ENCODE assay signal across 8 cellular contexts in the genomic region with DNA sequence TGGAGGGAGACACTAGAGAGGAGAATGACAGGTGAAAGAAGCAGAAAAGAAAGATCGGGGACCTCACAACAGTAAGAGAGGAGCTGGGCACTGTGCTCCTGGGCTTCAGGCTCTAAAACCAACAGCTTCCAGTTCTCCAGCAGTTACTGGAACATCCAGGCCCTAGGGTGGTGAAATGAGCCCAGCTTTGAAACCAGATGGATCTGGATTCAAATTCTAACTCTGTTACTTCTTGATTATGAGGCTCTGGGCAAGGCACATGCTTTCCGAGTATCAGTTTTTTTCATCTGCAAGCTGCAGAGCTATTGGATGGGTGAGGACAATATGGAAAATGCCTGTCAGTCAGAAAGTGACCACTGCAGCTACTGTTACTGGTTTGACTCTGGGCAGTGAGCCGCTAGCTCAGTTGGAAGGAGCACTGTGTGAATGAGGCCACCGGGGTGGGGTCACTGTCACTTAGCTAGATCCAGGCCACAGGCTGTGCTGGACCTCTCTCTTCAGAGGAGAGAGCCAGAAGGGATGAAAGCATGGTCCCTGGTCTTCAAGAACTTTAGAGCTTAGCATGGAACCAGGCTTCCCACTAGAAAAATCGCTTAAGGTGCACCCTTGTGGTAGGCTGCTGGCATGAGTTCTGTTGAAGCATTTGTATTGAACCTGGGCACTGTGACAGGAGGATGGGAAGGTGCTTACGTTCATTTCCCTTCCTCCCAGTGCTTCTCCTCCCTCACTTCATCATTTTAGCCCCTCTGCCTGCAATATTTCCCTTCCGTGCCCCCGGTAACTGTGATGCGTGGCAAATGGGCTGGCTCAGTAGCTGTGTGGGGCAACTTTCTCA. TPM values are rescaled to one million over a fixed set of nuclear protein-coding genes. Genes with fewer than 3 reads are reported as not detected.
DNase-seq lines count a peak whose midpoint lies in the region; ATAC-seq lines count a peak whose summit lies in the region.

No MANE protein-coding gene starts in this region.

- H3K27me3 ChIP-seq in naive thymus-derived CD4-positive, alpha-beta T cell (ENCODE audit: control insufficient read depth in 2 of 2, insufficient read depth in 2 of 2, low read length in 2 of 2), result no peaks in the 10 kb centered on the region

- H3K36me3 Mint-ChIP-seq in central memory CD8-positive, alpha-beta T cell (ENCODE audit: insufficient read depth), result peaks cover 15% of the 10 kb centered on the region
- H3K36me3 Mint-ChIP-seq in naive thymus-derived CD4-positive, alpha-beta T cell, result peaks cover 0 to 32% (median 11%) of the 10 kb centered on the region in 5 donors

- peak overlapping the region; percentile 26 for H3K27ac Mint-ChIP-seq in central memory CD8-positive, alpha-beta T cell (ENCODE audit: low read depth)
- H3K27ac Mint-ChIP-seq in naive thymus-derived CD4-positive, alpha-beta T cell, result peak overlapping the region in 8 of 9 donors; percentile 10 to 86 (median 36)

- peaks cover 0 to 31% of the 10 kb centered on the region in 2 donors for H3K4me1 ChIP-seq in naive thymus-derived CD4-positive, alpha-beta T cell (ENCODE audit: control insufficient read depth in 2 of 2, insufficient read depth in 2 of 2, low read length in 2 of 2)

- ATAC-seq in central memory CD8-positive, alpha-beta T cell (replicated peaks; ENCODE audit: extremely low read depth, poor library complexity, severe bottlenecking), result no peak
- ATAC-seq in naive thymus-derived CD4-positive, alpha-beta T cell, result no peak
- no peak for ATAC-seq in HG03442 (IDR thresholded peaks at IDR 0.05; ENCODE audit: unreplicated experiment)
- no peak for ATAC-seq in GM18867 (IDR thresholded peaks at IDR 0.05; ENCODE audit: unreplicated experiment)

- no peaks in the 10 kb centered on the region for H3K9me3 Mint-ChIP-seq in central memory CD8-positive, alpha-beta T cell
- H3K9me3 Mint-ChIP-seq in naive thymus-derived CD4-positive, alpha-beta T cell, result peaks cover 0 to 2% (median 0%) of the 10 kb centered on the region in 11 donors

- H3K36me3 ChIP-seq in naive thymus-derived CD4-positive, alpha-beta T cell (ENCODE audit: control insufficient read depth in 2 of 3, insufficient read depth in 3 of 3, low read length in 3 of 3), result peaks cover 0 to 27% (median 6%) of the 10 kb centered on the region in 3 experiments

- H3K4me3 Mint-ChIP-seq in central memory CD8-positive, alpha-beta T cell, result no peak overlapping the region
- peak overlapping the region in 6 of 10 donors; percentile 8 to 64 (median 55) for H3K4me3 Mint-ChIP-seq in naive thymus-derived CD4-positive, alpha-beta T cell

- CTCF ChIA-PET in naive thymus-derived CD4-positive, alpha-beta T cell (lab: Charles Lee), result interaction anchor here (0.7 to 17.2 kb wide), 8 partner anchors 10 to 197 kb away, joined by 3 to 243 read pairs (median 9); partner anchors contain the start of gene VPS45

- no peaks in the 10 kb centered on the region for H3K27me3 Mint-ChIP-seq in central memory CD8-positive, alpha-beta T cell
- peaks cover 0 to 9% (median 0%) of the 10 kb centered on the region in 5 donors for H3K27me3 Mint-ChIP-seq in naive thymus-derived CD4-positive, alpha-beta T cell

- intact Hi-C loops in naive thymus-derived CD4-positive, alpha-beta T cell (cut with micrococcal nuclease), result loop anchor here in 1 of 2 donors (1.0 to 10.0 kb wide), 2 partner anchors 89 to 267 kb away; partner anchors contain the start of gene BOLA1

- no peaks in the 10 kb centered on the region for H3K9me3 ChIP-seq in naive thymus-derived CD4-positive, alpha-beta T cell (ENCODE audit: control insufficient read depth in 2 of 3, low read length in 3 of 3)

- no peak overlapping the region for H3K4me3 ChIP-seq in naive thymus-derived CD4-positive, alpha-beta T cell (ENCODE audit: low read length)

- POLR2A ChIA-PET in naive thymus-derived CD4-positive, alpha-beta T cell (lab: Charles Lee), result interaction anchor here (0.5 to 6.8 kb wide), 12 partner anchors 11 to 274 kb away, joined by 3 to 78 read pairs (median 3); partner anchors contain the start of genes PLEKHO1 and VPS45

- H3K27ac ChIP-seq in naive thymus-derived CD4-positive, alpha-beta T cell (ENCODE audit: low read depth, low read length), result no peak overlapping the region

- H3K4me1 Mint-ChIP-seq in central memory CD8-positive, alpha-beta T cell, result peaks cover 27% of the 10 kb centered on the region
- peaks cover 44 to 84% (median 62%) of the 10 kb centered on the region in 7 donors for H3K4me1 Mint-ChIP-seq in naive thymus-derived CD4-positive, alpha-beta T cell

- DNase-seq in EH (ENCODE audit: low read depth) (peak; percentile 38), Kasumi-1 (lab: John Stamatoyannopoulos, UW) (peak; percentile 11 to 35), activated T-cell treated with anti-CD3 and anti-CD28 coated beads for 4 hours (no peak)
- no peak for DNase-seq in central memory CD8-positive, alpha-beta T cell (ENCODE audit: low spot score in 2 of 2)
- peak in 1 of 9 donors; percentile 30 for DNase-seq in naive thymus-derived CD4-positive, alpha-beta T cell
- no peak for DNase-seq in NK-92 treated with Interleukin-12 subunit alpha and Interleukin-12 subunit beta, amount 100 ng/mL, for 24 hours (lab: John Stamatoyannopoulos, UW)

RNA-seq across cellular contexts. Expression of gene PLEKHO1, which starts 12.2 kb away (rescaled TPM):
- total RNA-seq in naive thymus-derived CD4-positive, alpha-beta T cell, result 100 to 1,000 TPM in 2 of 5 experiments, 10 to 100 TPM in 3; 64.9 to 111 (median 94.1) TPM
- polyA plus RNA-seq in naive thymus-derived CD4-positive, alpha-beta T cell, result 10 to 100 TPM; 33.4 to 33.7 TPM

Comparison
In these comparisons a context has a peak if more than half of its experiments do, and no peak if none do; other contexts are left out.
1. DNase-seq: peak in EH (single experiment) and Kasumi-1 (2 of 2); none in central memory CD8-positive, alpha-beta T cell (0 of 2), activated T-cell treated with anti-CD3 and anti-CD28 coated beads for 4 hours (single experiment) and NK-92 treated with Interleukin-12 subunit alpha and Interleukin-12 subunit beta, amount 100 ng/mL, for 24 hours (single experiment).